8 cellular contexts compared by ENCODE assay signal in genomic region chr20:62120990-62121775, GRCh38.
DNase-seq lines count a peak whose midpoint lies in the region; ATAC-seq and FAIRE-seq lines count a peak whose summit lies in the region.

No MANE protein-coding gene starts in this region.

- peaks cover 48% of the 10 kb centered on the region for H3K4me1 ChIP-seq in effector memory CD4-positive, alpha-beta T cell (ENCODE audit: control insufficient read depth, insufficient read depth, low read length, poor library complexity, severe bottlenecking)
- H3K4me1 ChIP-seq in muscle layer of duodenum (ENCODE audit: control insufficient read depth in 1 of 2, insufficient read depth in 2 of 2, low read length in 2 of 2), result peaks cover 9 to 18% of the 10 kb centered on the region in 2 donors

- peaks cover 57% of the 10 kb centered on the region for H3K4me1 Mint-ChIP-seq in activated T-cell treated with anti-CD3 and anti-CD28 coated beads, Interleukin-2, amount 50 U/mL, for 24 hours (ENCODE audit: low read depth)

- DNase-seq in activated T-cell treated with anti-CD3 and anti-CD28 coated beads, Interleukin-2, amount 50 U/mL, for 24 hours, result no peak
- no peak for DNase-seq in activated T-cell treated with anti-CD3 and anti-CD28 coated beads, Interleukin-2, amount 50 U/mL, for 1 hour
- DNase-seq in RCC 7860 (ENCODE audit: low spot score), result peak; percentile 24
- peak in 1 of 3 donors; percentile 6 for DNase-seq in effector memory CD4-positive, alpha-beta T cell
- no peak for DNase-seq in 8988T
- DNase-seq in NCI-H510A (lab: John Stamatoyannopoulos, UW), result no peak

- no peak for FAIRE-seq in RCC 7860 (lab: Jason Lieb, UNC)

- no peaks in the 10 kb centered on the region for H3K9me3 ChIP-seq in effector memory CD4-positive, alpha-beta T cell (ENCODE audit: control insufficient read depth, low read length)
- H3K9me3 ChIP-seq in muscle layer of duodenum (ENCODE audit: control insufficient read depth in 1 of 2, low read length in 2 of 2), result no peaks in the 10 kb centered on the region

- H3K27me3 Mint-ChIP-seq in activated T-cell treated with anti-CD3 and anti-CD28 coated beads, Interleukin-2, amount 50 U/mL, for 24 hours, result no peaks in the 10 kb centered on the region

- H3K4me3 Mint-ChIP-seq in activated T-cell treated with anti-CD3 and anti-CD28 coated beads, Interleukin-2, amount 50 U/mL, for 24 hours, result peak overlapping the region; percentile 82

- no peaks in the 10 kb centered on the region for H3K9me3 Mint-ChIP-seq in activated T-cell treated with anti-CD3 and anti-CD28 coated beads, Interleukin-2, amount 50 U/mL, for 24 hours

- peak overlapping the region; percentile 95 for H3K27ac Mint-ChIP-seq in activated T-cell treated with anti-CD3 and anti-CD28 coated beads, Interleukin-2, amount 50 U/mL, for 24 hours

- H3K36me3 Mint-ChIP-seq in activated T-cell treated with anti-CD3 and anti-CD28 coated beads, Interleukin-2, amount 50 U/mL, for 24 hours (ENCODE audit: low read depth), result peaks cover 33% of the 10 kb centered on the region

- peak; percentile 9 for ATAC-seq in HG02840 (IDR thresholded peaks at IDR 0.05; ENCODE audit: low FRiP score, unreplicated experiment)

- H3K36me3 ChIP-seq in effector memory CD4-positive, alpha-beta T cell (ENCODE audit: control insufficient read depth, insufficient read depth, low read length), result peaks cover 11% of the 10 kb centered on the region
- H3K36me3 ChIP-seq in muscle layer of duodenum (ENCODE audit: control insufficient read depth in 1 of 2, insufficient read depth in 2 of 2, low read length in 2 of 2), result peaks cover 8 to 13% of the 10 kb centered on the region in 2 donors

- peak overlapping the region; percentile 88 for H3K27ac ChIP-seq in effector memory CD4-positive, alpha-beta T cell (ENCODE audit: insufficient read depth, low read length, poor library complexity, severe bottlenecking)
- peak overlapping the region; percentile 86 for H3K27ac ChIP-seq in muscle layer of duodenum (ENCODE audit: low read length)

- H3K27me3 ChIP-seq in effector memory CD4-positive, alpha-beta T cell (replicated peaks; ENCODE audit: control insufficient read depth, insufficient read depth, low read length, poor library complexity, severe bottlenecking), result no peaks in the 10 kb centered on the region
- peaks cover 7% of the 10 kb centered on the region for H3K27me3 ChIP-seq in muscle layer of duodenum (ENCODE audit: low read depth, low read length)

- H3K4me3 ChIP-seq in effector memory CD4-positive, alpha-beta T cell (ENCODE audit: insufficient read depth, low read depth, low read length, poor library complexity, severe bottlenecking), result peak overlapping the region; percentile 85
- H3K4me3 ChIP-seq in muscle layer of duodenum (ENCODE audit: low read depth in 1 of 2, low read length in 2 of 2), result peak overlapping the region; percentile 55 to 71
